Comparison of ENCODE assay signal across 1 cellular context in the genomic region with DNA sequence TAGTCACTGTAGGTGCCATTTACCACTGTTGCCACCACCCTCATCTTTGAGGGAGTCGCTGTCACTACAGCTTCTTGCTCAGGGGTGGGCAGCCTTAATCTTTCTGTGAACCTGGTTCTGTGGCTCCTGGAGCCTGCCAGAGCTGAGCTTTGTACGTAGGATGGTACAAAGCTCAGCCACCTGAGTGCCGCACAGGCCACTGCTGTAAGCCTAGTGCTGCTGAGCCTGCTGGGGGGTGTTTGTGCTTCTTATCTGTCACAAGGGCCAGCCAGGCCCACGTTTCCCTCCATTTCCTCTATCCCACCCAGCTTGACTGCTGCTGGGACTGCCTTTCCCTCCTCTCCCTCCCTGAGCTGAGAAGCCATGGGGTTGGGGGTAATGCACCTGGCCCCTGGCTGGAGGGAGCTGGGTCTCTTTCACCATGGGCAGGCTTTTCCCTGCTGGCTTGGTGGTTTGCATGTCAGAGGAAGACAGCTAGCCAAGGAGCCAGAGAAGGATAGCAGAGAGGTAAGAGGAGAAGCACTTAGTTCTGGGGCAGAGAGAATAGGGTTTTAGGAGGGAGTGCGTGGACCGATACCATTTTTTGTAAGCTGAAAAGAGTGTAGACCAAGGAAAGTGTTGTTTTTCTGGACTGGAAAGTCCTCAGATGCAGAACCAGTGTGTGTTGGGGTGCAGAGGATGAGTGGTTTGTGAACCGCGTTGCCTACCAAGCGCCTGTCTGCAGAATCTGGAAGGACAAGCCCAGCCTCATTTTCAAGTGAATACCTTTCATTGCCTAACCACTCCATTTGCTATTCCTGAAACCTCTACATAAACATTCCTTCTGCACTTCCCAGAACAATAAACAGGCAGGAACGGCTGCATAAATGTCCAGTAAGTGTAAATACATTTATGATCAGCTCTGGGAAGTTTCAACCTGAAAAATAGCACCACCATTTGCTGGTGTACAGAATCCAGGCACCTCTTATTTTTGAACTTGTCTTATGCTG.
TF ChIP-seq lines count a peak whose summit lies in the region.

No MANE protein-coding gene starts in this region.

TF ChIP-seq in GM23338, 12 proteins besides CTCF, POLR2A, EP300 and RAD21 (continued from another document):
- no peak for TF ChIP-seq ETS1 (IDR thresholded peaks at IDR 0.05)
- no peak for TF ChIP-seq EZH2phosphoT487 (IDR thresholded peaks at IDR 0.05; ENCODE audit: unreplicated experiment)
- TF ChIP-seq, protein P1, sequence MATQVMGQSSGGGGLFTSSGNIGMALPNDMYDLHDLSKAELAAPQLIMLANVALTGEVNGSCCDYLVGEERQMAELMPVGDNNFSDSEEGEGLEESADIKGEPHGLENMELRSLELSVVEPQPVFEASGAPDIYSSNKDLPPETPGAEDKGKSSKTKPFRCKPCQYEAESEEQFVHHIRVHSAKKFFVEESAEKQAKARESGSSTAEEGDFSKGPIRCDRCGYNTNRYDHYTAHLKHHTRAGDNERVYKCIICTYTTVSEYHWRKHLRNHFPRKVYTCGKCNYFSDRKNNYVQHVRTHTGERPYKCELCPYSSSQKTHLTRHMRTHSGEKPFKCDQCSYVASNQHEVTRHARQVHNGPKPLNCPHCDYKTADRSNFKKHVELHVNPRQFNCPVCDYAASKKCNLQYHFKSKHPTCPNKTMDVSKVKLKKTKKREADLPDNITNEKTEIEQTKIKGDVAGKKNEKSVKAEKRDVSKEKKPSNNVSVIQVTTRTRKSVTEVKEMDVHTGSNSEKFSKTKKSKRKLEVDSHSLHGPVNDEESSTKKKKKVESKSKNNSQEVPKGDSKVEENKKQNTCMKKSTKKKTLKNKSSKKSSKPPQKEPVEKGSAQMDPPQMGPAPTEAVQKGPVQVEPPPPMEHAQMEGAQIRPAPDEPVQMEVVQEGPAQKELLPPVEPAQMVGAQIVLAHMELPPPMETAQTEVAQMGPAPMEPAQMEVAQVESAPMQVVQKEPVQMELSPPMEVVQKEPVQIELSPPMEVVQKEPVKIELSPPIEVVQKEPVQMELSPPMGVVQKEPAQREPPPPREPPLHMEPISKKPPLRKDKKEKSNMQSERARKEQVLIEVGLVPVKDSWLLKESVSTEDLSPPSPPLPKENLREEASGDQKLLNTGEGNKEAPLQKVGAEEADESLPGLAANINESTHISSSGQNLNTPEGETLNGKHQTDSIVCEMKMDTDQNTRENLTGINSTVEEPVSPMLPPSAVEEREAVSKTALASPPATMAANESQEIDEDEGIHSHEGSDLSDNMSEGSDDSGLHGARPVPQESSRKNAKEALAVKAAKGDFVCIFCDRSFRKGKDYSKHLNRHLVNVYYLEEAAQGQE (IDR thresholded peaks at IDR 0.05; ENCODE audit: unreplicated experiment): no peak
- no peak for TF ChIP-seq JUNB (IDR thresholded peaks at IDR 0.05; ENCODE audit: unreplicated experiment)
- TF ChIP-seq, protein P2, sequence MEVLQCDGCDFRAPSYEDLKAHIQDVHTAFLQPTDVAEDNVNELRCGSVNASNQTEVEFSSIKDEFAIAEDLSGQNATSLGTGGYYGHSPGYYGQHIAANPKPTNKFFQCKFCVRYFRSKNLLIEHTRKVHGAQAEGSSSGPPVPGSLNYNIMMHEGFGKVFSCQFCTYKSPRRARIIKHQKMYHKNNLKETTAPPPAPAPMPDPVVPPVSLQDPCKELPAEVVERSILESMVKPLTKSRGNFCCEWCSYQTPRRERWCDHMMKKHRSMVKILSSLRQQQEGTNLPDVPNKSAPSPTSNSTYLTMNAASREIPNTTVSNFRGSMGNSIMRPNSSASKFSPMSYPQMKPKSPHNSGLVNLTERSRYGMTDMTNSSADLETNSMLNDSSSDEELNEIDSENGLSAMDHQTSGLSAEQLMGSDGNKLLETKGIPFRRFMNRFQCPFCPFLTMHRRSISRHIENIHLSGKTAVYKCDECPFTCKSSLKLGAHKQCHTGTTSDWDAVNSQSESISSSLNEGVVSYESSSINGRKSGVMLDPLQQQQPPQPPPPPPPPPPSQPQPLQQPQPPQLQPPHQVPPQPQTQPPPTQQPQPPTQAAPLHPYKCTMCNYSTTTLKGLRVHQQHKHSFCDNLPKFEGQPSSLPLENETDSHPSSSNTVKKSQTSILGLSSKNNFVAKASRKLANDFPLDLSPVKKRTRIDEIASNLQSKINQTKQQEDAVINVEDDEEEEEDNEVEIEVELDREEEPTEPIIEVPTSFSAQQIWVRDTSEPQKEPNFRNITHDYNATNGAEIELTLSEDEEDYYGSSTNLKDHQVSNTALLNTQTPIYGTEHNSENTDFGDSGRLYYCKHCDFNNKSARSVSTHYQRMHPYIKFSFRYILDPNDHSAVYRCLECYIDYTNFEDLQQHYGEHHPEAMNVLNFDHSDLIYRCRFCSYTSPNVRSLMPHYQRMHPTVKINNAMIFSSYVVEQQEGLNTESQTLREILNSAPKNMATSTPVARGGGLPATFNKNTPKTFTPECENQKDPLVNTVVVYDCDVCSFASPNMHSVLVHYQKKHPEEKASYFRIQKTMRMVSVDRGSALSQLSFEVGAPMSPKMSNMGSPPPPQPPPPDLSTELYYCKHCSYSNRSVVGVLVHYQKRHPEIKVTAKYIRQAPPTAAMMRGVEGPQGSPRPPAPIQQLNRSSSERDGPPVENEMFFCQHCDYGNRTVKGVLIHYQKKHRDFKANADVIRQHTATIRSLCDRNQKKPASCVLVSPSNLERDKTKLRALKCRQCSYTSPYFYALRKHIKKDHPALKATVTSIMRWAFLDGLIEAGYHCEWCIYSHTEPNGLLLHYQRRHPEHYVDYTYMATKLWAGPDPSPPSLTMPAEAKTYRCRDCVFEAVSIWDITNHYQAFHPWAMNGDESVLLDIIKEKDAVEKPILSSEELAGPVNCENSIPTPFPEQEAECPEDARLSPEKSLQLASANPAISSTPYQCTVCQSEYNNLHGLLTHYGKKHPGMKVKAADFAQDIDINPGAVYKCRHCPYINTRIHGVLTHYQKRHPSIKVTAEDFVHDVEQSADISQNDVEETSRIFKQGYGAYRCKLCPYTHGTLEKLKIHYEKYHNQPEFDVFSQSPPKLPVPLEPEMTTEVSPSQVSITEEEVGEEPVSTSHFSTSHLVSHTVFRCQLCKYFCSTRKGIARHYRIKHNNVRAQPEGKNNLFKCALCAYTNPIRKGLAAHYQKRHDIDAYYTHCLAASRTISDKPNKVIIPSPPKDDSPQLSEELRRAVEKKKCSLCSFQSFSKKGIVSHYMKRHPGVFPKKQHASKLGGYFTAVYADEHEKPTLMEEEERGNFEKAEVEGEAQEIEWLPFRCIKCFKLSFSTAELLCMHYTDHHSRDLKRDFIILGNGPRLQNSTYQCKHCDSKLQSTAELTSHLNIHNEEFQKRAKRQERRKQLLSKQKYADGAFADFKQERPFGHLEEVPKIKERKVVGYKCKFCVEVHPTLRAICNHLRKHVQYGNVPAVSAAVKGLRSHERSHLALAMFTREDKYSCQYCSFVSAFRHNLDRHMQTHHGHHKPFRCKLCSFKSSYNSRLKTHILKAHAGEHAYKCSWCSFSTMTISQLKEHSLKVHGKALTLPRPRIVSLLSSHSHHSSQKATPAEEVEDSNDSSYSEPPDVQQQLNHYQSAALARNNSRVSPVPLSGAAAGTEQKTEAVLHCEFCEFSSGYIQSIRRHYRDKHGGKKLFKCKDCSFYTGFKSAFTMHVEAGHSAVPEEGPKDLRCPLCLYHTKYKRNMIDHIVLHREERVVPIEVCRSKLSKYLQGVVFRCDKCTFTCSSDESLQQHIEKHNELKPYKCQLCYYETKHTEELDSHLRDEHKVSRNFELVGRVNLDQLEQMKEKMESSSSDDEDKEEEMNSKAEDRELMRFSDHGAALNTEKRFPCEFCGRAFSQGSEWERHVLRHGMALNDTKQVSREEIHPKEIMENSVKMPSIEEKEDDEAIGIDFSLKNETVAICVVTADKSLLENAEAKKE (CRISPR knock-in tag; IDR thresholded peaks at IDR 0.05): no peak
- TF ChIP-seq ZNF331 (CRISPR knock-in tag; IDR thresholded peaks at IDR 0.05; ENCODE audit: low read depth): no peak
